In genomic region chr7:157438121-157439025, GRCh38 we compare ENCODE assay signal across 32 cellular contexts.
DNase-seq lines count a peak whose midpoint lies in the region; ATAC-seq and TF ChIP-seq lines count a peak whose summit lies in the region.
"Had no signal": no experiment of that assay in that cellular context is flagged by ENCODE, and none has a peak within 500 bp of the region (broad histone marks: within the 10 kb centered on the region; RNA-seq: fewer than 3 reads in every experiment).

No MANE protein-coding gene starts in this region.

- no peak for TF ChIP-seq POLR2A in testis (IDR thresholded peaks at IDR 0.05)

- intact Hi-C loops in testis (cut with DNase I; ENCODE audit: low total_unique reads) = no loop called here

- peaks cover 19% of the 10 kb centered on the region for H3K27me3 Mint-ChIP-seq in activated CD8-positive, alpha-beta memory T cell treated with anti-CD3 and anti-CD28 coated beads, Interleukin-2, amount 10 ng/mL, durations not matched to agents 7 days and 5 days
- H3K27me3 Mint-ChIP-seq in T-helper 17 cell = no peaks in the 10 kb centered on the region
- H3K27me3 Mint-ChIP-seq: IgD-negative memory B cell had no signal

- WGBS in testis, 2 donors = 78 to 85% methylated on average over 8 to 18 of the region's 18 CpGs

- no peaks in the 10 kb centered on the region for H3K36me3 ChIP-seq in testis (ENCODE audit: low read depth, missing control alignments)
- H3K36me3 ChIP-seq: gastrocnemius medialis had no signal

- no peaks in the 10 kb centered on the region for H3K9me3 ChIP-seq in T-helper 17 cell (ENCODE audit: control insufficient read depth, low read length, poor library complexity, severe bottlenecking)
- H3K9me3 ChIP-seq in testis = no peaks in the 10 kb centered on the region
- H3K9me3 ChIP-seq: body of pancreas, gastrocnemius medialis, mucosa of descending colon had no signal

- no peak overlapping the region for H3K27ac ChIP-seq in testis
- H3K27ac ChIP-seq: A549, body of pancreas, dorsolateral prefrontal cortex, gastrocnemius medialis, hepatocyte, VCaP had no signal

- H3K27me3 ChIP-seq in testis = no peaks in the 10 kb centered on the region
- H3K27me3 ChIP-seq: body of pancreas, dorsolateral prefrontal cortex, gastrocnemius medialis, hepatocyte had no signal

- no peaks in the 10 kb centered on the region for H3K9me3 Mint-ChIP-seq in activated CD8-positive, alpha-beta memory T cell treated with anti-CD3 and anti-CD28 coated beads, Interleukin-2, amount 10 ng/mL, durations not matched to agents 7 days and 5 days (ENCODE audit: low read depth)
- H3K9me3 Mint-ChIP-seq: activated naive CD8-positive, alpha-beta T cell treated with anti-CD3 and anti-CD28 coated beads, Interleukin-2, amount 50 U/mL, for 24 hours; activated T-cell treated with anti-CD3 and anti-CD28 coated beads, Interleukin-2, amount 50 U/mL, for 4 hours; IgD-negative memory B cell; natural killer cell had no signal

- H3K36me3 Mint-ChIP-seq in activated CD8-positive, alpha-beta memory T cell treated with anti-CD3 and anti-CD28 coated beads, Interleukin-2, amount 10 ng/mL, durations not matched to agents 7 days and 5 days = no peaks in the 10 kb centered on the region
- no peaks in the 10 kb centered on the region for H3K36me3 Mint-ChIP-seq in T-helper 17 cell (ENCODE audit: low read depth)
- H3K36me3 Mint-ChIP-seq: IgD-negative memory B cell, natural killer cell had no signal

- H3K4me3 ChIP-seq in testis = no peak overlapping the region
- H3K4me3 ChIP-seq: A549, body of pancreas, dorsolateral prefrontal cortex, gastrocnemius medialis, GM23338, hepatocyte, lung, mucosa of descending colon, smooth muscle cell had no signal

- CTCF ChIA-PET in activated CD8-positive, alpha-beta memory T cell treated with anti-CD3 and anti-CD28 coated beads, Interleukin-2, amount 10 ng/mL, durations not matched to agents 7 days and 5 days (lab: Charles Lee) = no interaction called here

- H3K4me1 Mint-ChIP-seq in activated CD8-positive, alpha-beta memory T cell treated with anti-CD3 and anti-CD28 coated beads, Interleukin-2, amount 10 ng/mL, durations not matched to agents 7 days and 5 days = peaks cover 6% of the 10 kb centered on the region
- peaks cover 3% of the 10 kb centered on the region for H3K4me1 Mint-ChIP-seq in T-helper 17 cell
- H3K4me1 Mint-ChIP-seq: GM23338 had no signal

- no peak overlapping the region for H3K4me3 Mint-ChIP-seq in activated CD8-positive, alpha-beta memory T cell treated with anti-CD3 and anti-CD28 coated beads, Interleukin-2, amount 10 ng/mL, durations not matched to agents 7 days and 5 days
- H3K4me3 Mint-ChIP-seq in T-helper 17 cell = no peak overlapping the region
- H3K4me3 Mint-ChIP-seq: activated naive CD8-positive, alpha-beta T cell treated with anti-CD3 and anti-CD28 coated beads, Interleukin-2, amount 50 U/mL, for 24 hours; activated T-cell treated with anti-CD3 and anti-CD28 coated beads, Interleukin-2, amount 50 U/mL, for 4 hours; GM23338; IgD-negative memory B cell; natural killer cell had no signal

- H3K4me1 ChIP-seq in testis = no peaks in the 10 kb centered on the region
- H3K4me1 ChIP-seq: A549, body of pancreas, gastrocnemius medialis had no signal

- DNase-seq in activated CD8-positive, alpha-beta memory T cell treated with anti-CD3 and anti-CD28 coated beads, Interleukin-2, amount 10 ng/mL, durations not matched to agents 7 days and 5 days = peak; percentile 26
- no peak for DNase-seq in activated CD8-positive, alpha-beta memory T cell treated with anti-CD3 and anti-CD28 coated beads, Interleukin-2, amount 50 U/mL, for 48 hours
- DNase-seq in T-helper 17 cell = no peak
- peak; percentile 28 for DNase-seq in left lobe of liver (ENCODE audit: low spot score)
- peak; percentile 10 for DNase-seq in testis
- no peak for DNase-seq in midbrain (lab: John Stamatoyannopoulos, UW)
- no peak for DNase-seq in D341Med (ENCODE audit: low spot score)
- DNase-seq: activated CD4-positive, alpha-beta T cell treated with anti-CD3 and anti-CD28 coated beads for 48 hours; activated naive CD4-positive, alpha-beta T cell; activated naive CD8-positive, alpha-beta T cell treated with anti-CD3 and anti-CD28 coated beads, Interleukin-2, amount 50 U/mL, for 24 hours; activated T-cell treated with anti-CD3 and anti-CD28 coated beads, Interleukin-2, amount 50 U/mL, for 4 hours; body of pancreas; cerebellar nuclear complex; DMS79 treated with DMSO at 0.1 percent for 48 hours; mucosa of descending colon; natural killer cell; NCI-H1048; NCI-H1694; NCI-H446 treated with DMSO at 0.1 percent for 48 hours; occipital lobe; stimulated activated CD4-positive, alpha-beta T cell treated with anti-CD3 and anti-CD28 coated beads, Interleukin-1b, Interleukin-23, amount 100 ng/mL, for 48 hours; stimulated activated naive CD4-positive, alpha-beta T cell treated with Interleukin-2 at 50 U/mL for 16 hours had no signal

- no peak for ATAC-seq in activated CD8-positive, alpha-beta memory T cell treated with anti-CD3 and anti-CD28 coated beads, Interleukin-2, amount 10 ng/mL, durations not matched to agents 7 days and 5 days
- no peak for ATAC-seq in T-helper 17 cell
- ATAC-seq in left lobe of liver = no peak
- ATAC-seq in HG02763 (IDR thresholded peaks at IDR 0.05; ENCODE audit: unreplicated experiment) = no peak
- ATAC-seq: A549; activated naive CD8-positive, alpha-beta T cell treated with anti-CD3 and anti-CD28 coated beads, Interleukin-2, amount 50 U/mL, for 24 hours; activated T-cell treated with anti-CD3 and anti-CD28 coated beads, Interleukin-2, amount 50 U/mL, for 4 hours; body of pancreas; gastrocnemius medialis; GM23338; mucosa of descending colon; natural killer cell had no signal

- H3K27ac Mint-ChIP-seq in activated CD8-positive, alpha-beta memory T cell treated with anti-CD3 and anti-CD28 coated beads, Interleukin-2, amount 10 ng/mL, durations not matched to agents 7 days and 5 days = no peak overlapping the region
- peak overlapping the region; percentile 74 for H3K27ac Mint-ChIP-seq in T-helper 17 cell
- H3K27ac Mint-ChIP-seq: activated naive CD8-positive, alpha-beta T cell treated with anti-CD3 and anti-CD28 coated beads, Interleukin-2, amount 50 U/mL, for 24 hours; GM23338; IgD-negative memory B cell; natural killer cell had no signal

- no peak for TF ChIP-seq CTCF in testis (IDR thresholded peaks at IDR 0.05)

Comparison
In these comparisons a context has a peak if more than half of its experiments do, and no peak if none do; other contexts are left out.
1. DNase-seq: peak in activated CD8-positive, alpha-beta memory T cell treated with anti-CD3 and anti-CD28 coated beads, Interleukin-2, amount 10 ng/mL, durations not matched to agents 7 days and 5 days (single experiment), left lobe of liver (single experiment) and testis (single experiment); none in activated CD8-positive, alpha-beta memory T cell treated with anti-CD3 and anti-CD28 coated beads, Interleukin-2, amount 50 U/mL, for 48 hours (single experiment), T-helper 17 cell (0 of 3), midbrain (single experiment) and D341Med (single experiment).